Comparison of ENCODE assay signal across 24 cellular contexts in the genomic region with DNA sequence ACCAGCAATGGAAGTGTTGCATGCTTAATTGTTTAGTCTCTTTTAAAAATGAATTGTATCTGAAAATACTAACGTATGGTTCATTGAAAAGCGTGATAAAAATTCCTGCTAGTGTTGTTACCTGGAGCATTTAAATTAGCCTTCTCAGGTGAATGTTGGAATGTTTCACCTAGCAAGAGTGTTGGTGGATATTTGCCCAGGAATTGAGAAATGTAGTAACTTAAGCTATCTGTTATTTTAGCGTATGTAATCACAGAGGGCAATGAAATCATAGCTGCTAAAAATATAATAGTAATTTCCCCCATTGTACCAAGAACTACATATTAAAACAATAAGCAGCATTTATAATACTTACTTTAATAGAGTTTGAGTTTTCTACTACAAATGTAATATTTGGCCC.
"Had no signal": no experiment of that assay in that cellular context is flagged by ENCODE, and none has a peak within 500 bp of the region (broad histone marks: within the 10 kb centered on the region; RNA-seq: fewer than 3 reads in every experiment).

No MANE protein-coding gene starts in this region.

- ATAC-seq: foreskin keratinocyte, gastroesophageal sphincter, heart left ventricle, left cardiac atrium, left lung, left ventricle myocardium superior, lower lobe of right lung, mucosa of descending colon had no signal

- H3K4me1 Mint-ChIP-seq: immature natural killer cell had no signal

- H3K36me3 ChIP-seq: esophagus muscularis mucosa, gastroesophageal sphincter, heart left ventricle, left lung, lower lobe of right lung had no signal

- H3K4me3 Mint-ChIP-seq: endodermal cell, immature natural killer cell, mesothelial cell of epicardium had no signal

- FAIRE-seq: colon, endometrium, frontal cortex had no signal

- H3K9me3 Mint-ChIP-seq: endodermal cell, mesothelial cell of epicardium had no signal

- H3K4me1 ChIP-seq: esophagus muscularis mucosa, foreskin keratinocyte, gastroesophageal sphincter, left lung, lower lobe of right lung had no signal

- H3K9me3 ChIP-seq: esophagus muscularis mucosa, gastroesophageal sphincter, heart left ventricle, left lung, lower lobe of right lung, mucosa of descending colon had no signal

- H3K27ac ChIP-seq: coronary artery, dorsolateral prefrontal cortex, esophagus muscularis mucosa, foreskin keratinocyte, gastroesophageal sphincter, heart left ventricle, hepatocyte, left lung, lower lobe of right lung had no signal

- DNase-seq: dermis blood vessel endothelial cell; dorsolateral prefrontal cortex; effector CD4-positive, alpha-beta T cell; effector memory CD4-positive, alpha-beta T cell; endodermal cell; foreskin keratinocyte; heart left ventricle; hypothalamus; immature natural killer cell; islet precursor cell; left cardiac atrium; left lung; left ventricle myocardium superior; lower lobe of right lung; mesenchymal stem cell; mucosa of descending colon had no signal

- H3K27ac Mint-ChIP-seq: endodermal cell, immature natural killer cell had no signal

- H3K4me3 ChIP-seq: coronary artery, esophagus muscularis mucosa, gastroesophageal sphincter, heart left ventricle, hepatocyte, left lung, lower lobe of right lung, mucosa of descending colon had no signal

- H3K27me3 ChIP-seq: esophagus muscularis mucosa, heart left ventricle, hepatocyte, left lung had no signal
